Comparison of ENCODE assay signal across 15 cellular contexts in genomic region chr9:96522371-96522770, GRCh38.
DNase-seq lines count a peak whose midpoint lies in the region; ATAC-seq and TF ChIP-seq lines count a peak whose summit lies in the region.
"Had no signal": no experiment of that assay in that cellular context is flagged by ENCODE, and none has a peak within 500 bp of the region (broad histone marks: within the 10 kb centered on the region; RNA-seq: fewer than 3 reads in every experiment).

No MANE protein-coding gene starts in this region.

- H3K27me3 ChIP-seq in cardiac muscle cell, result no peaks in the 10 kb centered on the region
- H3K27me3 ChIP-seq in thoracic aorta (replicated peaks; ENCODE audit: insufficient read depth), result no peaks in the 10 kb centered on the region
- H3K27me3 ChIP-seq in uterus, result no peaks in the 10 kb centered on the region
- H3K27me3 ChIP-seq: adrenal gland, right lobe of liver had no signal

- no peaks in the 10 kb centered on the region for H3K4me1 ChIP-seq in cardiac muscle cell (ENCODE audit: low read depth)
- H3K4me1 ChIP-seq in thoracic aorta (ENCODE audit: control insufficient read depth in 1 of 2, low read depth in 2 of 2), result peaks cover 13 to 57% of the 10 kb centered on the region in 2 donors
- H3K4me1 ChIP-seq in uterus, result no peaks in the 10 kb centered on the region
- H3K4me1 ChIP-seq: adrenal gland had no signal

- H3K36me3 ChIP-seq in cardiac muscle cell (peaks cover 19% of the 10 kb centered on the region), thoracic aorta (no peaks in the 10 kb centered on the region), uterus (no peaks in the 10 kb centered on the region)
- H3K36me3 ChIP-seq: adrenal gland had no signal

- H3K27ac ChIP-seq in cardiac muscle cell (peak overlapping the region; percentile 25), thoracic aorta (peak overlapping the region; percentile 73 to 76), uterus (no peak overlapping the region)

- ATAC-seq in Right ventricle myocardium inferior, result no peak
- ATAC-seq in thoracic aorta (ENCODE audit: insufficient number of reproducible peaks, low FRiP score, low read depth), result no peak
- ATAC-seq: HCT116 had no signal

- TF ChIP-seq POLR2A in uterus (IDR thresholded peaks at IDR 0.05), result no peak

- DNase-seq in cardiac muscle cell (ENCODE audit: low read depth in 1 of 2, low spot score in 1 of 2) (no peak), Right ventricle myocardium inferior (ENCODE audit: missing footprints) (no peak), NOMO-1 treated with DMSO at 0.1 percent for 48 hours (lab: John Stamatoyannopoulos, UW; ENCODE audit: unreplicated experiment) (peak; percentile 74), thoracic aorta (ENCODE audit: low spot score) (no peak), GM19238 (ENCODE audit: insufficient read length, low spot score) (no peak), foreskin melanocyte (no peak), uterus (no peak)
- DNase-seq in central memory CD4-positive, alpha-beta T cell, result peak; percentile 9
- DNase-seq: activated CD4-positive, alpha-beta T cell treated with anti-CD3 and anti-CD28 coated beads, Interleukin-2, amount 50 U/mL, for 48 hours; adrenal gland; midbrain; NCI-H1694 treated with DMSO at 0.1 percent for 48 hours; right lobe of liver; SK-N-SH had no signal

- no peak for TF ChIP-seq CTCF in cardiac muscle cell (IDR thresholded peaks at IDR 0.05; ENCODE audit: low read depth, low read length)
- no peak for TF ChIP-seq CTCF in thoracic aorta (IDR thresholded peaks at IDR 0.05)
- TF ChIP-seq CTCF in uterus (IDR thresholded peaks at IDR 0.05), result no peak

- no peak overlapping the region for H3K4me3 ChIP-seq in cardiac muscle cell
- H3K4me3 ChIP-seq in thoracic aorta, result peak overlapping the region; percentile 42
- H3K4me3 ChIP-seq in uterus, result no peak overlapping the region
- H3K4me3 ChIP-seq: adrenal gland, right lobe of liver had no signal

- H3K9me3 ChIP-seq in cardiac muscle cell (ENCODE audit: low read depth) (no peaks in the 10 kb centered on the region), thoracic aorta (no peaks in the 10 kb centered on the region), uterus (no peaks in the 10 kb centered on the region)
- H3K9me3 ChIP-seq: adrenal gland, right lobe of liver, SK-N-SH had no signal

- intact Hi-C loops in Right ventricle myocardium inferior (cut with DNase I), result no loop called here
- intact Hi-C loops in uterus (cut with DNase I; ENCODE audit: low total_unique reads), result no loop called here

Comparison
In these comparisons a context has a peak if more than half of its experiments do, and no peak if none do; other contexts are left out.
1. DNase-seq: peak in NOMO-1 treated with DMSO at 0.1 percent for 48 hours (single experiment) and central memory CD4-positive, alpha-beta T cell (single experiment); none in cardiac muscle cell (0 of 2), Right ventricle myocardium inferior (single experiment), thoracic aorta (single experiment), GM19238 (single experiment), foreskin melanocyte (single experiment) and uterus (0 of 2).
2. H3K27ac ChIP-seq: peak in cardiac muscle cell (single experiment) and thoracic aorta (2 of 2); none in uterus (0 of 2).